Comparison of ENCODE assay signal across 26 cellular contexts in the genomic region with DNA sequence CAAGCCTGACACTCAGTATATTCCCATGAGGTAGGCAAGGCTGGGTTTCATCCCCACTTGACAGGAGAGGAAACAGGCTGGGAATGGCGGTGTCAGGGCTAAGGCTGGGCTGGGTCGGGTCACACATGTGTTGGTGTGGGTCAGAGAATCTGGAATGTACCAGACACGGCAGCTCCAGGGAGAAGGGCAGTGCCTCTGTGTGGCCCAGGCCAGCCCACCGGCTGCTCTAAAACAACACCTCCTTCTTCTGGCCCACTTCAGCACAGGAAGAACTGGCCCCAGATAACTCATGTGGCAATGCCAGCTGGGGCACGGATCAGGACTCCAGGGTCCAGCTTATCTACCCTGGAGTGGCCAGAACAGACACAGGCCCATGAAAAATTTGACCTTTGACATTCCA. TPM values are rescaled to one million over a fixed set of nuclear protein-coding genes. Genes with fewer than 3 reads are reported as not detected.
"Had no signal": no experiment of that assay in that cellular context is flagged by ENCODE, and none has a peak within 500 bp of the region (broad histone marks: within the 10 kb centered on the region; RNA-seq: fewer than 3 reads in every experiment).

No MANE protein-coding gene starts in this region.

- H3K4me3 ChIP-seq: stomach, suprapubic skin, testis, thoracic aorta, tibial artery, tibial nerve, transverse colon, upper lobe of left lung, upper lobe of right lung, uterus, vagina had no signal

- H3K27ac ChIP-seq: stomach, suprapubic skin, testis, thoracic aorta, tibial artery, tibial nerve, transverse colon, upper lobe of left lung, upper lobe of right lung, uterus, vagina had no signal

- FAIRE-seq: urothelium cell line had no signal

- H3K9me3 ChIP-seq: suprapubic skin, testis, thoracic aorta, tibial artery, tibial nerve, transverse colon, upper lobe of left lung, upper lobe of right lung, uterus, vagina had no signal

- H3K36me3 ChIP-seq: thoracic aorta, transverse colon, upper lobe of right lung, uterus, vagina had no signal

- H3K4me1 ChIP-seq: testis, upper lobe of right lung, uterus had no signal

- H3K27me3 ChIP-seq: stomach, suprapubic skin, testis, tibial artery, tibial nerve, transverse colon, upper lobe of left lung, upper lobe of right lung, uterus, vagina had no signal

- DNase-seq: stimulated activated CD4-positive, alpha-beta T cell treated with anti-CD3 and anti-CD28 coated beads, Interleukin-2, amount 100 ng/mL, for 48 hours; stimulated activated CD4-positive, alpha-beta T cell treated with anti-CD3 and anti-CD28 coated beads, Interleukin-4, amount 100 ng/mL, for 1 hour; stimulated activated CD4-positive, alpha-beta T cell treated with anti-CD3 and anti-CD28 coated beads, Interleukin-4, amount 100 ng/mL, for 24 hours; stimulated activated CD4-positive, alpha-beta T cell treated with anti-CD3 and anti-CD28 coated beads, Interleukin-4, amount 100 ng/mL, for 4 hours; stimulated activated CD8-positive, alpha-beta memory T cell treated with anti-CD3 and anti-CD28 coated beads, Interleukin-4, amount 100 ng/mL, for 48 hours; stimulated activated naive B cell treated with anti-CD40 and anti-IgM and Interleukin-4, amounts not matched to agents 10 μg/mL and 1 μg/mL and 100 μg/mL, for 72 hours; stimulated activated naive CD4-positive, alpha-beta T cell; stimulated activated naive CD4-positive, alpha-beta T cell treated with Interleukin-2 at 50 U/mL for 16 hours; stimulated activated naive CD8-positive, alpha-beta T cell treated with anti-CD3 and anti-CD28 coated beads, Interleukin-15, amount 100 ng/mL, for 72 hours; stimulated activated naive CD8-positive, alpha-beta T cell treated with anti-CD3 and anti-CD28 coated beads, Interleukin-15, Interleukin-2, amounts not matched to agents 100 U/mL and 50 U/mL, for 24 hours; stomach; substantia nigra; testis; tibial artery; transverse colon; trophoblast cell; upper lobe of right lung; uterus had no signal

RNA-seq across cellular contexts. Expression of a gene that starts 53.3 kb away (rescaled TPM):
- total RNA-seq: subcutaneous adipose tissue, suprapubic skin, tibial nerve, transverse colon, upper lobe of right lung, ureter had no signal
